1 cellular context compared by ENCODE assay signal in genomic region chr15:39242345-39242744, GRCh38.
TF ChIP-seq lines count a peak whose summit lies in the region.

No MANE protein-coding gene starts in this region.

TF ChIP-seq in SK-N-SH, 30 proteins besides CTCF, POLR2A, EP300 and RAD21 (continued from another document):
- peak; percentile 80 for TF ChIP-seq NFIC (IDR thresholded peaks at IDR 0.05; ENCODE audit: borderline replicate concordance)
- 0 out of 2 replicates have a peak, but pooled peaks have one; percentile 20 for TF ChIP-seq YY1 (IDR thresholded peaks at IDR 0.05; ENCODE audit: low read depth)
- peak; percentile 46; the same call in 1 of the 2 replicates for TF ChIP-seq PBX3 (IDR thresholded peaks at IDR 0.05)
